In genomic region chr1:28111157-28111556, GRCh38 we compare ENCODE assay signal across 13 cellular contexts. TPM values are rescaled to one million over a fixed set of nuclear protein-coding genes. Genes with fewer than 3 reads are reported as not detected.
DNase-seq lines count a peak whose midpoint lies in the region; ATAC-seq and TF ChIP-seq lines count a peak whose summit lies in the region.
"Had no signal": no experiment of that assay in that cellular context is flagged by ENCODE, and none has a peak within 500 bp of the region (broad histone marks: within the 10 kb centered on the region; RNA-seq: fewer than 3 reads in every experiment).

No MANE protein-coding gene starts in this region.

- H3K79me2 ChIP-seq in osteoblast (ENCODE audit: insufficient read depth, low read length): no peaks in the 10 kb centered on the region

- no peaks in the 10 kb centered on the region for H3K36me3 Mint-ChIP-seq in activated CD4-positive, alpha-beta T cell treated with anti-CD3 and anti-CD28 coated beads for 36 hours (ENCODE audit: low read depth)
- no peaks in the 10 kb centered on the region for H3K36me3 Mint-ChIP-seq in activated naive CD8-positive, alpha-beta T cell treated with anti-CD3 and anti-CD28 coated beads, Interleukin-2, amount 50 U/mL, for 24 hours (ENCODE audit: low read depth)
- no peaks in the 10 kb centered on the region for H3K36me3 Mint-ChIP-seq in stimulated activated effector memory CD8-positive, alpha-beta T cell treated with anti-CD3 and anti-CD28 coated beads, Interleukin-12 subunit alpha, Interleukin-12 subunit beta, amount 100 ng/mL, for 72 hours
- H3K36me3 Mint-ChIP-seq: activated naive CD4-positive, alpha-beta T cell treated with anti-CD3 and anti-CD28 coated beads, Interleukin-2, amount 50 U/mL, for 72 hours had no signal

- H3K36me3 ChIP-seq in osteoblast (ENCODE audit: insufficient read depth, low read length): no peaks in the 10 kb centered on the region

- no peaks in the 10 kb centered on the region for H4K20me1 ChIP-seq in osteoblast (ENCODE audit: insufficient read depth, low read length)

- no peak overlapping the region for H2AFZ ChIP-seq in osteoblast (ENCODE audit: low read length)

- H3K9me3 Mint-ChIP-seq in activated CD4-positive, alpha-beta T cell treated with anti-CD3 and anti-CD28 coated beads for 36 hours (ENCODE audit: low read depth): no peaks in the 10 kb centered on the region
- no peaks in the 10 kb centered on the region for H3K9me3 Mint-ChIP-seq in activated naive CD8-positive, alpha-beta T cell treated with anti-CD3 and anti-CD28 coated beads, Interleukin-2, amount 50 U/mL, for 24 hours
- H3K9me3 Mint-ChIP-seq in stimulated activated effector memory CD8-positive, alpha-beta T cell treated with anti-CD3 and anti-CD28 coated beads, Interleukin-12 subunit alpha, Interleukin-12 subunit beta, amount 100 ng/mL, for 72 hours: no peaks in the 10 kb centered on the region

- no peak for TF ChIP-seq CTCF in osteoblast (IDR thresholded peaks at IDR 0.05; ENCODE audit: extremely low read depth, low read depth, low read length)

- no peak overlapping the region for H3K4me3 ChIP-seq in osteoblast (ENCODE audit: insufficient read depth, low read length)

- DNase-seq in activated CD4-positive, alpha-beta T cell treated with anti-CD3 and anti-CD28 coated beads for 36 hours: no peak
- DNase-seq in activated CD4-positive, alpha-beta T cell treated with anti-CD3 and anti-CD28 coated beads, Interleukin-2, amount 50 U/mL, for 4 hours: no peak
- peak; percentile 91 for DNase-seq in NOMO-1 treated with DMSO at 0.1 percent for 48 hours (lab: John Stamatoyannopoulos, UW; ENCODE audit: unreplicated experiment)
- no peak for DNase-seq in activated naive CD8-positive, alpha-beta T cell treated with anti-CD3 and anti-CD28 coated beads, Interleukin-2, amount 50 U/mL, for 24 hours
- DNase-seq in stimulated activated effector memory CD8-positive, alpha-beta T cell treated with anti-CD3 and anti-CD28 coated beads, Interleukin-12 subunit alpha, Interleukin-12 subunit beta, amount 100 ng/mL, for 72 hours (ENCODE audit: low spot score in 2 of 2): no peak
- DNase-seq in osteoblast (ENCODE audit: insufficient read length, low spot score, missing footprints): no peak
- DNase-seq in NK-92 treated with Interleukin-12 subunit alpha and Interleukin-12 subunit beta, amount 100 ng/mL, for 24 hours (lab: John Stamatoyannopoulos, UW): no peak
- DNase-seq in NCI-H1048 (lab: John Stamatoyannopoulos, UW): no peak
- DNase-seq: 8988T; H7; NCI-H1417; stimulated activated CD4-positive, alpha-beta T cell treated with anti-CD3 and anti-CD28 coated beads, Interleukin-15, amount 100 ng/mL, for 24 hours had no signal

- peaks cover 3% of the 10 kb centered on the region for H3K27me3 Mint-ChIP-seq in activated CD4-positive, alpha-beta T cell treated with anti-CD3 and anti-CD28 coated beads for 36 hours
- no peaks in the 10 kb centered on the region for H3K27me3 Mint-ChIP-seq in activated naive CD8-positive, alpha-beta T cell treated with anti-CD3 and anti-CD28 coated beads, Interleukin-2, amount 50 U/mL, for 24 hours

- no peak overlapping the region for H3K4me3 Mint-ChIP-seq in activated CD4-positive, alpha-beta T cell treated with anti-CD3 and anti-CD28 coated beads for 36 hours
- H3K4me3 Mint-ChIP-seq in activated naive CD8-positive, alpha-beta T cell treated with anti-CD3 and anti-CD28 coated beads, Interleukin-2, amount 50 U/mL, for 24 hours: no peak overlapping the region
- no peak overlapping the region for H3K4me3 Mint-ChIP-seq in stimulated activated effector memory CD8-positive, alpha-beta T cell treated with anti-CD3 and anti-CD28 coated beads, Interleukin-12 subunit alpha, Interleukin-12 subunit beta, amount 100 ng/mL, for 72 hours

- intact Hi-C loops in activated CD4-positive, alpha-beta T cell treated with anti-CD3 and anti-CD28 coated beads for 36 hours (cut with DNase I, micrococcal nuclease): no loop called here

- POLR2A ChIA-PET in activated CD4-positive, alpha-beta T cell treated with anti-CD3 and anti-CD28 coated beads for 36 hours (lab: Charles Lee): no interaction called here

- H3K4me1 Mint-ChIP-seq in activated CD4-positive, alpha-beta T cell treated with anti-CD3 and anti-CD28 coated beads for 36 hours: peaks cover 9% of the 10 kb centered on the region
- peaks cover 37% of the 10 kb centered on the region for H3K4me1 Mint-ChIP-seq in activated naive CD8-positive, alpha-beta T cell treated with anti-CD3 and anti-CD28 coated beads, Interleukin-2, amount 50 U/mL, for 24 hours
- H3K4me1 Mint-ChIP-seq in stimulated activated effector memory CD8-positive, alpha-beta T cell treated with anti-CD3 and anti-CD28 coated beads, Interleukin-12 subunit alpha, Interleukin-12 subunit beta, amount 100 ng/mL, for 72 hours: peaks cover 38% of the 10 kb centered on the region

- CTCF ChIA-PET in activated CD4-positive, alpha-beta T cell treated with anti-CD3 and anti-CD28 coated beads for 36 hours (lab: Charles Lee): interaction anchor here (0.7 to 1.6 kb wide), 3 partner anchors 25 to 58 kb away, joined by 3 to 5 read pairs (median 3); no protein-coding TSS in a partner anchor

- H3K4me1 ChIP-seq in osteoblast (ENCODE audit: insufficient read depth, low read length): peaks cover 10% of the 10 kb centered on the region

- H3K9me3 ChIP-seq in osteoblast (ENCODE audit: low read depth, low read length): no peaks in the 10 kb centered on the region

- peak; percentile 45 for ATAC-seq in activated CD4-positive, alpha-beta T cell treated with anti-CD3 and anti-CD28 coated beads for 36 hours
- peak; percentile 49 for ATAC-seq in activated naive CD8-positive, alpha-beta T cell treated with anti-CD3 and anti-CD28 coated beads, Interleukin-2, amount 50 U/mL, for 24 hours
- peak; percentile 66 for ATAC-seq in stimulated activated effector memory CD8-positive, alpha-beta T cell treated with anti-CD3 and anti-CD28 coated beads, Interleukin-12 subunit alpha, Interleukin-12 subunit beta, amount 100 ng/mL, for 72 hours

- no peak overlapping the region for H3K4me2 ChIP-seq in osteoblast (ENCODE audit: insufficient read depth, low read length)

- H3K27ac ChIP-seq in osteoblast (ENCODE audit: low read depth, low read length): no peak overlapping the region

- no peak overlapping the region for H3K27ac Mint-ChIP-seq in activated CD4-positive, alpha-beta T cell treated with anti-CD3 and anti-CD28 coated beads for 36 hours
- H3K27ac Mint-ChIP-seq in activated naive CD8-positive, alpha-beta T cell treated with anti-CD3 and anti-CD28 coated beads, Interleukin-2, amount 50 U/mL, for 24 hours: no peak overlapping the region
- H3K27ac Mint-ChIP-seq in stimulated activated effector memory CD8-positive, alpha-beta T cell treated with anti-CD3 and anti-CD28 coated beads, Interleukin-12 subunit alpha, Interleukin-12 subunit beta, amount 100 ng/mL, for 72 hours: no peak overlapping the region
- H3K27ac Mint-ChIP-seq: activated naive CD4-positive, alpha-beta T cell treated with anti-CD3 and anti-CD28 coated beads, Interleukin-2, amount 50 U/mL, for 72 hours had no signal

- H3K27me3 ChIP-seq in osteoblast (ENCODE audit: insufficient read depth, low read length): no peaks in the 10 kb centered on the region

RNA-seq across cellular contexts. Expression of gene EYA3, which starts 22.7 kb away (rescaled TPM):
- 10 to 100 TPM; 30.1 to 37.1 TPM for total RNA-seq in activated CD4-positive, alpha-beta T cell treated with anti-CD3 and anti-CD28 coated beads for 36 hours
- 10.9 and 13.3 TPM in 2 replicates for total RNA-seq in osteoblast
